In genomic region chr16:29915590-29916247, GRCh38 we compare ENCODE assay signal across 1 cellular context.
A peak's percentile ranks its signal among the peaks of the same experiment; 100 is the strongest.
TF ChIP-seq lines count a peak whose summit lies in the region.

No MANE protein-coding gene starts in this region.

TF ChIP-seq in HepG2, 621 proteins besides CTCF, POLR2A, EP300 and RAD21:
- TF ChIP-seq NR2F6 (IDR thresholded peaks at IDR 0.05) (0 out of 2 replicates have a peak, but pooled peaks have one; percentile 27), NR2F6 (CRISPR knock-in tag; IDR thresholded peaks at IDR 0.05) (no peak), NCOR1 (IDR thresholded peaks at IDR 0.05; ENCODE audit: borderline replicate concordance, low read length) (0 out of 2 replicates have a peak, but pooled peaks have one; percentile 36), RELA (CRISPR knock-in tag; IDR thresholded peaks at IDR 0.05) (peak; percentile 81; the same call in 1 of the 2 replicates), ZNF256 (CRISPR knock-in tag; conservative IDR thresholded peaks at IDR 0.05) (peak; percentile 100), ZGPAT (CRISPR knock-in tag; IDR thresholded peaks at IDR 0.05) (no peak)
TF ChIP-seq in HepG2: peak in this region for 4.
